Comparison of ENCODE assay signal across 19 cellular contexts in genomic region chr17:80961516-80961915, GRCh38. TPM values are rescaled to one million over a fixed set of nuclear protein-coding genes. Genes with fewer than 3 reads are reported as not detected.
DNase-seq lines count a peak whose midpoint lies in the region; TF ChIP-seq lines count a peak whose summit lies in the region.
"Had no signal": no experiment of that assay in that cellular context is flagged by ENCODE, and none has a peak within 500 bp of the region (broad histone marks: within the 10 kb centered on the region; RNA-seq: fewer than 3 reads in every experiment).

No MANE protein-coding gene starts in this region.

- H3K4me3 Mint-ChIP-seq in neural progenitor cell: no peak overlapping the region
- H3K4me3 Mint-ChIP-seq: activated naive CD8-positive, alpha-beta T cell treated with anti-CD3 and anti-CD28 coated beads for 36 hours had no signal

- peaks cover 9% of the 10 kb centered on the region for H3K36me3 ChIP-seq in right atrium auricular region
- peaks cover 9 to 15% of the 10 kb centered on the region in 2 donors for H3K36me3 ChIP-seq in ascending aorta
- H3K36me3 ChIP-seq in neural progenitor cell: no peaks in the 10 kb centered on the region
- H3K36me3 ChIP-seq in vagina: peaks cover 0 to 4% of the 10 kb centered on the region in 2 donors
- H3K36me3 ChIP-seq in HAP-1 (replicated peaks): no peaks in the 10 kb centered on the region

- in situ Hi-C loops in HAP-1 (cut with MboI; ENCODE audit: low sequenced_read_pairs): no loop called here

- peaks cover 2% of the 10 kb centered on the region for H3K27me3 Mint-ChIP-seq in neural progenitor cell (ENCODE audit: insufficient read depth, low read depth)
- H3K27me3 Mint-ChIP-seq: activated naive CD8-positive, alpha-beta T cell treated with anti-CD3 and anti-CD28 coated beads for 36 hours had no signal

- H3K27me3 ChIP-seq in right atrium auricular region: no peaks in the 10 kb centered on the region
- no peaks in the 10 kb centered on the region for H3K27me3 ChIP-seq in ascending aorta
- H3K27me3 ChIP-seq in neural progenitor cell: no peaks in the 10 kb centered on the region
- H3K27me3 ChIP-seq in vagina: no peaks in the 10 kb centered on the region
- no peaks in the 10 kb centered on the region for H3K27me3 ChIP-seq in HAP-1 (ENCODE audit: low read depth)
- H3K27me3 ChIP-seq: hepatocyte, Peyer's patch had no signal

- H3K27ac ChIP-seq in right atrium auricular region (peak overlapping the region; percentile 92), ascending aorta (peak overlapping the region; percentile 84 to 88), neural progenitor cell (no peak overlapping the region), vagina (peak overlapping the region; percentile 24)
- H3K27ac ChIP-seq: GM23248, hepatocyte had no signal

- H3K36me3 Mint-ChIP-seq in neural progenitor cell: peaks cover 4% of the 10 kb centered on the region

- no peaks in the 10 kb centered on the region for H3K9me3 Mint-ChIP-seq in neural progenitor cell
- H3K9me3 Mint-ChIP-seq: activated naive CD8-positive, alpha-beta T cell treated with anti-CD3 and anti-CD28 coated beads for 36 hours had no signal

- no peaks in the 10 kb centered on the region for H3K79me2 ChIP-seq in neural progenitor cell (ENCODE audit: low read depth)
- H3K79me2 ChIP-seq: hepatocyte had no signal

- H3K4me1 ChIP-seq in right atrium auricular region: peaks cover 0 to 39% of the 10 kb centered on the region in 2 donors
- H3K4me1 ChIP-seq in ascending aorta: peaks cover 12 to 22% of the 10 kb centered on the region in 2 donors
- peaks cover 22% of the 10 kb centered on the region for H3K4me1 ChIP-seq in neural progenitor cell
- peaks cover 19% of the 10 kb centered on the region for H3K4me1 ChIP-seq in vagina
- H3K4me1 ChIP-seq in HAP-1: peaks cover 2% of the 10 kb centered on the region; the same call in 1 of the 2 replicates

- H2AFZ ChIP-seq in neural progenitor cell (replicated peaks): no peak overlapping the region
- H2AFZ ChIP-seq: GM23248, hepatocyte had no signal

- no peaks in the 10 kb centered on the region for H3K9me3 ChIP-seq in right atrium auricular region
- no peaks in the 10 kb centered on the region for H3K9me3 ChIP-seq in ascending aorta
- no peaks in the 10 kb centered on the region for H3K9me3 ChIP-seq in neural progenitor cell (ENCODE audit: low read depth)
- no peaks in the 10 kb centered on the region for H3K9me3 ChIP-seq in vagina
- H3K9me3 ChIP-seq in HAP-1: no peaks in the 10 kb centered on the region
- H3K9me3 ChIP-seq: Peyer's patch had no signal

- no peaks in the 10 kb centered on the region for H4K20me1 ChIP-seq in neural progenitor cell (ENCODE audit: low read depth)

- TF ChIP-seq CTCF in right atrium auricular region (IDR thresholded peaks at IDR 0.05) (no peak), ascending aorta (IDR thresholded peaks at IDR 0.05) (no peak), neural progenitor cell (IDR thresholded peaks at IDR 0.05) (peak; percentile 14), vagina (IDR thresholded peaks at IDR 0.05) (peak in 1 of 3 experiments; percentile 9)

- H3F3A ChIP-seq in neural progenitor cell (ENCODE audit: low read depth): peaks cover 2% of the 10 kb centered on the region

- no peak overlapping the region for H3K4me3 ChIP-seq in right atrium auricular region
- H3K4me3 ChIP-seq in ascending aorta: no peak overlapping the region
- H3K4me3 ChIP-seq in neural progenitor cell: no peak overlapping the region
- H3K4me3 ChIP-seq in vagina: no peak overlapping the region
- no peak overlapping the region for H3K4me3 ChIP-seq in HAP-1
- H3K4me3 ChIP-seq: GM23248, hepatocyte, Peyer's patch had no signal

- DNase-seq in right atrium auricular region (ENCODE audit: low spot score): no peak
- DNase-seq in cardiac septum (ENCODE audit: low spot score): no peak
- DNase-seq in ascending aorta (ENCODE audit: low spot score in 2 of 2): no peak
- DNase-seq in neural progenitor cell (ENCODE audit: low spot score): no peak
- no peak for DNase-seq in vagina (ENCODE audit: extremely low spot score in 2 of 2)
- DNase-seq in HAP-1 (ENCODE audit: low spot score in 2 of 2): no peak
- no peak for DNase-seq in A172 (ENCODE audit: low spot score)
- no peak for DNase-seq in GM19240 (ENCODE audit: insufficient read length, low spot score)
- DNase-seq: activated CD4-positive, alpha-beta T cell treated with anti-CD3 and anti-CD28 coated beads, Interleukin-2, amount 50 U/mL, for 1 hour; activated naive CD8-positive, alpha-beta T cell treated with anti-CD3 and anti-CD28 coated beads for 36 hours; activated T-cell treated with anti-CD3 and anti-CD28 coated beads, Interleukin-2, amount 50 U/mL, for 1 hour; GM23248; midbrain; NCI-H2029 treated with DMSO at 0.1 percent for 48 hours; NCI-H774; occipital lobe; Peyer's patch; small intestine had no signal

- peaks cover 14% of the 10 kb centered on the region for H3K4me1 Mint-ChIP-seq in neural progenitor cell
- H3K4me1 Mint-ChIP-seq: activated naive CD8-positive, alpha-beta T cell treated with anti-CD3 and anti-CD28 coated beads for 36 hours had no signal

- peak overlapping the region; percentile 57 for H3K27ac Mint-ChIP-seq in neural progenitor cell
- H3K27ac Mint-ChIP-seq: activated naive CD8-positive, alpha-beta T cell treated with anti-CD3 and anti-CD28 coated beads for 36 hours had no signal

- no peak overlapping the region for H3K9ac ChIP-seq in neural progenitor cell
- H3K9ac ChIP-seq: GM23248 had no signal

- intact Hi-C loops in cardiac septum (cut with DNase I) (loop anchor here (5.0 kb wide), 1 partner anchor 89 kb away; no protein-coding TSS in a partner anchor), ascending aorta (cut with DNase I) (no loop called here), vagina (cut with DNase I) (no loop called here)

- TF ChIP-seq POLR2A in vagina (IDR thresholded peaks at IDR 0.05): no peak

- no peak overlapping the region for H3K4me2 ChIP-seq in neural progenitor cell
- H3K4me2 ChIP-seq: hepatocyte had no signal

RNA-seq across cellular contexts. Expression of gene CHMP6, which starts 30.1 kb away (rescaled TPM):
- total RNA-seq in right atrium auricular region (10 to 100 TPM; 12.9 to 17.5 TPM), cardiac septum (21.7 TPM), ascending aorta (32.1 TPM), neural progenitor cell (ENCODE audit: low replicate concordance) (11.5 and 20.9 TPM in 2 replicates), vagina (31.7 TPM)
- 14.4 and 15.1 TPM in 2 replicates for total RNA-seq in A172 (2014; rRNA removed; shearing (Covaris generic))
